8 cellular contexts compared by ENCODE assay signal in the genomic region with DNA sequence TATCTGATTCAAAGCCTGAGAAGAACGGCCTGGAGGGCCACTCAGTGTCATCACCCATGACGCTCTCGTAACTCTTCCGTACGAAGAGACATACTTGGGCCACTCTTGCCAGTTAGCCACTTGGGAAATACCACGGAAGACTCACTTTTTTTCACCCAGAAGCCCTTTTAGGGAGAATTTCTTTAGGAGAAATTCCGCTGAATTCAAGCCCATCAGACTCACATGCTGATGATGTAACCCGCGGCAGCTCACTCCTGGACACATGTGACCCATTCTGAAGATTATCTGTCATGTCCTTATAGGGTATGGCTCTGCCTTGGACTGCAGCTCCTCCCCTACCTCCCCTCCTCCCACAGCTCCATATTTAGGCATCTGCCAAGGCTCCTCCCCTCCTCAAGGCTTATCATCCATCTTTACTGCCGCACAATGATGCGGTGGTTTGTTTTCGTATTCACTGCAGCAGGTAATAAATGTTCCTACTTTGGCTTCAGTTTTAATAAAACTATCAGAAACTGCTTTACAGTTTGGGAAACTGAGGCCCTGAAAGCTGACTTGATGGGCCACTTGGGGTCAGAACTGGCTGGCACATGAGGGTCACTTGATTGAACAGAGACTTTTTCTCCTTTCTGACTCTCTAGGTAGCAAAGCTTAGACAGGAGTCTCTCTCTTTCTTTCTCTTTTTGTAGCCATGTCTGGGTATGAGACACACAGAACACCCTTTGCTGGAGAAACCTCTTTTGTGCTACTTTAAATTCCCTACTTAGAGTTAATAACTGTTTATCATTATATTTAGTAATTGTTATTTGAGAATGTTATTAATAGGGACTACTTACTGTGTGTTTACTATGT. TPM values are rescaled to one million over a fixed set of nuclear protein-coding genes. Genes with fewer than 3 reads are reported as not detected.
DNase-seq lines count a peak whose midpoint lies in the region; ATAC-seq, FAIRE-seq and TF ChIP-seq lines count a peak whose summit lies in the region.

No MANE protein-coding gene starts in this region.

- H3K4me3 ChIP-seq in Jurkat, Clone E6-1 (ENCODE audit: low read length) = no peak overlapping the region

- peak; percentile 22 for TF ChIP-seq POLR2A in erythroblast (IDR thresholded peaks at IDR 0.05; ENCODE audit: low read length)

- FAIRE-seq in HTR-8/SVneo (lab: Jason Lieb, UNC) = no peak

- peak; percentile 59 for DNase-seq in Jurkat, Clone E6-1 (ENCODE audit: low read depth, low spot score)
- DNase-seq in activated CD4-positive, alpha-beta T cell treated with anti-CD3 and anti-CD28 coated beads, Interleukin-2, amount 50 U/mL, for 1 hour = peak; percentile 71
- DNase-seq in erythroblast (lab: John Stamatoyannopoulos, UW) (peak; percentile 69 to 81), HTR-8/SVneo (ENCODE audit: insufficient read length, low spot score) (no peak)
- peak; percentile 49 to 68 for DNase-seq in stimulated activated CD8-positive, alpha-beta memory T cell treated with anti-CD3 and anti-CD28 coated beads, Interleukin-2, amount 100 ng/mL, for 48 hours (ENCODE audit: low read depth in 2 of 2)

- ATAC-seq in SK-N-SH treated with all-trans-retinoic acid at 6 μM for 48 hours (no peak), HG02938 (IDR thresholded peaks at IDR 0.05; ENCODE audit: unreplicated experiment) (no peak), HG03108 (IDR thresholded peaks at IDR 0.05; ENCODE audit: unreplicated experiment) (no peak)

TF ChIP-seq in SK-N-SH treated with all-trans-retinoic acid at 6 μM for 48 hours, 23 proteins besides CTCF, POLR2A, EP300 and RAD21:
- TF ChIP-seq ZNF70 (CRISPR knock-in tag; IDR thresholded peaks at IDR 0.05) (no peak), GLIS3 (CRISPR knock-in tag; IDR thresholded peaks at IDR 0.05) (no peak), RARB (CRISPR knock-in tag; IDR thresholded peaks at IDR 0.05) (no peak), PPARA (CRISPR knock-in tag; IDR thresholded peaks at IDR 0.05; ENCODE audit: borderline replicate concordance) (no peak), OSR1 (CRISPR knock-in tag; IDR thresholded peaks at IDR 0.05) (no peak), ISL1 (CRISPR knock-in tag; IDR thresholded peaks at IDR 0.05) (no peak)

RNA-seq across cellular contexts. Expression of a gene that starts 42.1 kb away (rescaled TPM):
- 136 TPM for polyA plus RNA-seq in Jurkat, Clone E6-1 (2012; ENCODE audit: insufficient read depth, insufficient read length)
